ENCODE assay signal across 8 cellular contexts in the genomic region with DNA sequence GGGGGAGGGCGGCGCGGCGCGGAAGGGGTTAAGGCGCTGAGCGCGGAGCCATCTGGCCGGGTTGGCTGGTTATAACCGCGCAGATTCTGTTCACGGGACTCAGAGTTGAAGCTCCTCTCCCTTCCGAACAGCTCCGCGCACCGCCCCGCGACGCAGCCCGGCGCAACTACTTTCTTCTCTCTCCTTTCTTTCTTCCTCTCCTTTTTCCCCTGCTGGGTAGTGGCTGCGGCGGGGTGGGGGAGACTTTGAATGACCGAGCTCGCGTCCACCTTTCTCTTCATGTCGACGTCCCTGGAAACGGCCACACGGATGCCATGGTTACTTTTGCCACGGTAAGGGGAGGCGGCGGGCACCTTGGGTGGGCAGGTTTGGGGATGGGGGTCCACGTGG. TPM values are rescaled to one million over a fixed set of nuclear protein-coding genes. Genes with fewer than 3 reads are reported as not detected.
A peak's percentile ranks its signal among the peaks of the same experiment; 100 is the strongest.
DNase-seq lines count a peak whose midpoint lies in the region; ATAC-seq and TF ChIP-seq lines count a peak whose summit lies in the region.

A gene (plus strand): TSS at position 98 of the 390 bp plus-strand sequence. CDS start 217 bp downstream, at position 315.

- no peaks in the 10 kb centered on the region for H3K36me3 ChIP-seq in transverse colon

- TF ChIP-seq EP300 in transverse colon (IDR thresholded peaks at IDR 0.05; ENCODE audit: low read depth), result no peak

- H3K27ac ChIP-seq in transverse colon, result peak within 1 kb of the TSS; percentile 19 to 37 (median 30)

- H3K9me3 ChIP-seq in transverse colon, result no peaks in the 10 kb centered on the region

- peaks cover 0 to 33% of the 10 kb centered on the region in 2 donors for H3K27me3 Mint-ChIP-seq in effector memory CD8-positive, alpha-beta T cell

- H3K4me1 ChIP-seq in transverse colon, result peaks cover 12 to 28% (median 19%) of the 10 kb centered on the region in 4 donors

- DNase-seq in stimulated activated CD4-positive, alpha-beta T cell treated with anti-CD3 and anti-CD28 coated beads, Interleukin-15, amount 100 ng/mL, for 24 hours, result peak; percentile 5
- no peak for DNase-seq in stimulated activated CD4-positive, alpha-beta T cell treated with anti-CD3 and anti-CD28 coated beads, Interleukin-2, amount 100 ng/mL, for 48 hours
- no peak for DNase-seq in astrocyte of the spinal cord (ENCODE audit: low read depth, low spot score)
- DNase-seq in left colon, result no peak
- no peak for DNase-seq in transverse colon
- DNase-seq in activated gamma-delta T cell (lab: John Stamatoyannopoulos, UW), result no peak
- DNase-seq in effector memory CD8-positive, alpha-beta T cell, result no peak

- no peak within 1 kb of the TSS for H3K27ac Mint-ChIP-seq in effector memory CD8-positive, alpha-beta T cell

- in situ Hi-C loops in astrocyte of the spinal cord (cut with HindIII; ENCODE audit: low sequenced_read_pairs) (no loop called here), transverse colon (cut with MboI; ENCODE audit: low pct_ligation_motif_present in 1 of 4, low pct_unique_long_range_greater_than_20kb in 1 of 4, low sequenced_read_pairs in 3 of 4) (loop anchor here (10.0 to 25.0 kb wide), 3 partner anchors 237 to 355 kb away; no protein-coding TSS in a partner anchor)

- peak; percentile 16 for TF ChIP-seq POLR2A in transverse colon (IDR thresholded peaks at IDR 0.05)

- H3K4me3 ChIP-seq in astrocyte of the spinal cord (ENCODE audit: low read depth, low read length), result peak within 1 kb of the TSS; percentile 50
- H3K4me3 ChIP-seq in transverse colon, result peak within 1 kb of the TSS in 3 of 4 donors; percentile 26 to 48 (median 29)

- TF ChIP-seq CTCF in astrocyte of the spinal cord (IDR thresholded peaks at IDR 0.05; ENCODE audit: low read depth, low read length) (no peak), transverse colon (IDR thresholded peaks at IDR 0.05) (no peak)

- H3K27me3 ChIP-seq in transverse colon, result peaks cover 89% of the 10 kb centered on the region

- H3K36me3 Mint-ChIP-seq in effector memory CD8-positive, alpha-beta T cell (ENCODE audit: insufficient read depth), result no peaks in the 10 kb centered on the region

- intact Hi-C loops in left colon (cut with DNase I, micrococcal nuclease), result no loop called here
- intact Hi-C loops in transverse colon (cut with DNase I; ENCODE audit: low total_unique reads), result no loop called here

- H3K9me3 Mint-ChIP-seq in effector memory CD8-positive, alpha-beta T cell, result no peaks in the 10 kb centered on the region

- no peaks in the 10 kb centered on the region for H3K4me1 Mint-ChIP-seq in effector memory CD8-positive, alpha-beta T cell (ENCODE audit: low read depth in 2 of 2)

- peak; percentile 58 for ATAC-seq in left colon
- ATAC-seq in effector memory CD8-positive, alpha-beta T cell (replicated peaks), result no peak
- no peak for ATAC-seq in HG03135 (IDR thresholded peaks at IDR 0.05; ENCODE audit: unreplicated experiment)

- WGBS in transverse colon (ENCODE audit: low coverage in 1 of 2), 2 donors, result 0 to 3% methylated on average over 2 to 29 of the region's 34 CpGs

- H3K4me3 Mint-ChIP-seq in effector memory CD8-positive, alpha-beta T cell, result no peak within 1 kb of the TSS

RNA-seq across cellular contexts. Expression of the gene that starts here (rescaled TPM):
- under 1 TPM; 0.40 to 0.59 TPM for total RNA-seq in left colon
- total RNA-seq in transverse colon, result under 1 TPM in 1 of 4 donors, not detected in 3; 0.68 TPM

Comparison
In these comparisons a context has a peak if more than half of its experiments do, and no peak if none do; other contexts are left out.
1. Peak in ATAC-seq in left colon; RNA of the gene not detected or under 1 TPM.